28 cellular contexts compared by ENCODE assay signal in the genomic region with DNA sequence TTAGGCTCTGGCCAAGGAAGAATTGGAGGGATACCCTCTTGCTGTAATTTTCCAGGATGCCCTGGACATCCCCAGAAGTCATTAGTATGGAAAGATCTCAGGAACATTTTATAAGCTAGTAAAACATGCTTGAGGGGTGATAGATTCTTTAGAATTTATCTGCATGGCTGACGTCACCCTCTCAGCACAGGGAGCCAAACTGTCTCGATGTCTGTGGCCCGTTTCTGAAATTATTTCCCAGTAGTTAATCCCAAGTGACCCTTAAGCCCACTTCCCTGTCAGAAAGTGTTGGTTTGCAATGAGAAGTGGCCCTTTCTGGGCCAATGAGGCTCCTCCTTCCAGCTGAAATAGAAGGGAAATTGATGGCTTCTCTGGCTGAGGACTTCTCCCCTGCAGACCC.
"Had no signal": no experiment of that assay in that cellular context is flagged by ENCODE, and none has a peak within 500 bp of the region (broad histone marks: within the 10 kb centered on the region; RNA-seq: fewer than 3 reads in every experiment).

No MANE protein-coding gene starts in this region.

- H3K4me1 ChIP-seq: suprapubic skin had no signal

- H3K4me3 ChIP-seq: ascending aorta, coronary artery, dorsolateral prefrontal cortex, gastroesophageal sphincter, hepatocyte, lower lobe of right lung, ovary, sigmoid colon, suprapubic skin, tibial nerve had no signal

- H3K4me2 ChIP-seq: hepatocyte had no signal

- H3K27me3 ChIP-seq: ascending aorta, dorsolateral prefrontal cortex, gastroesophageal sphincter, hepatocyte, neutrophil, ovary, sigmoid colon, suprapubic skin, tibial nerve had no signal

- H3K27ac ChIP-seq: ascending aorta, coronary artery, gastroesophageal sphincter, hepatocyte, lower lobe of right lung, neutrophil, ovary, sigmoid colon, suprapubic skin, tibial nerve had no signal

- H3K9me3 ChIP-seq: ascending aorta, lower lobe of right lung, neutrophil, ovary, sigmoid colon, suprapubic skin had no signal

- ATAC-seq: gastroesophageal sphincter, left colon, lower lobe of right lung had no signal

- H3K36me3 ChIP-seq: ascending aorta, gastroesophageal sphincter, lower lobe of right lung, neutrophil, ovary, sigmoid colon, suprapubic skin, tibial nerve had no signal

- DNase-seq: activated CD4-positive, alpha-beta memory T cell treated with anti-CD3 and anti-CD28 coated beads, Interleukin-2, amount 10 ng/mL, durations not matched to agents 7 days and 5 days; activated CD4-positive, alpha-beta T cell treated with anti-CD3 and anti-CD28 coated beads, Interleukin-2, amount 10 ng/mL, durations not matched to agents 7 days and 5 days; activated CD4-positive, CD25-positive, alpha-beta regulatory T cell treated with anti-CD3 and anti-CD28 coated beads, Interleukin-2, amount 50 U/mL, for 72 hours; activated CD8-positive, alpha-beta memory T cell treated with anti-CD3 and anti-CD28 coated beads, Interleukin-2, amount 50 U/mL, for 48 hours; activated gamma-delta T cell; activated naive CD4-positive, alpha-beta T cell treated with anti-CD3 and anti-CD28 coated beads, Interleukin-2, amount 10 ng/mL, durations not matched to agents 7 days and 5 days; activated naive CD8-positive, alpha-beta T cell treated with anti-CD3 and anti-CD28 coated beads, Interleukin-2, amount 10 ng/mL, durations not matched to agents 7 days and 5 days; activated T-cell treated with anti-CD3 and anti-CD28 coated beads, Interleukin-2, amount 50 U/mL, for 24 hours; dorsolateral prefrontal cortex; effector memory CD4-positive, alpha-beta T cell; kidney; left colon; lower lobe of right lung; nephron progenitor cell; ovary; sigmoid colon; small intestine; stimulated activated CD4-positive, alpha-beta T cell treated with anti-CD3 and anti-CD28 coated beads, Interleukin-15, amount 100 ng/mL, for 24 hours; stimulated activated CD4-positive, alpha-beta T cell treated with anti-CD3 and anti-CD28 coated beads, Interleukin-2, amount 100 ng/mL, for 24 hours; stimulated activated naive CD4-positive, alpha-beta T cell; T1000 had no signal

- H2AFZ ChIP-seq: hepatocyte had no signal
